ENCODE assay signal across 30 cellular contexts in genomic region chr9:37596504-37596903, GRCh38. TPM values are rescaled to one million over a fixed set of nuclear protein-coding genes. Genes with fewer than 3 reads are reported as not detected.
"Had no signal": no experiment of that assay in that cellular context is flagged by ENCODE, and none has a peak within 500 bp of the region (broad histone marks: within the 10 kb centered on the region; RNA-seq: fewer than 3 reads in every experiment).

No MANE protein-coding gene starts in this region.

- H3K9me3 ChIP-seq: adrenal gland, body of pancreas, esophagus muscularis mucosa, heart right ventricle, left ventricle myocardium inferior, spleen, tibial nerve had no signal

- H3K27me3 ChIP-seq: adrenal gland, body of pancreas, foreskin keratinocyte, tibial nerve had no signal

- H3K4me3 ChIP-seq: adrenal gland, body of pancreas, esophagus muscularis mucosa, heart right ventricle, left ventricle myocardium inferior, lung, spleen, tibial nerve had no signal

- H3K36me3 ChIP-seq: adrenal gland, esophagus muscularis mucosa, heart right ventricle, left ventricle myocardium inferior, spleen, tibial nerve had no signal

- DNase-seq: activated CD4-positive, alpha-beta memory T cell treated with anti-CD3 and anti-CD28 coated beads for 36 hours; activated CD4-positive, alpha-beta T cell treated with anti-CD3 and anti-CD28 coated beads, Interleukin-2, amount 10 ng/mL, durations not matched to agents 24 days and 14 days; activated CD8-positive, alpha-beta memory T cell treated with anti-CD3 and anti-CD28 coated beads, Interleukin-2, amount 50 U/mL, for 4 hours; activated effector memory CD4-positive, alpha-beta T cell treated with anti-CD3 and anti-CD28 coated beads, Interleukin-2, amount 50 U/mL, for 16 hours; activated naive CD4-positive, alpha-beta T cell treated with anti-CD3 and anti-CD28 coated beads for 36 hours; activated naive CD8-positive, alpha-beta T cell treated with anti-CD3 and anti-CD28 coated beads for 36 hours; activated T-cell treated with anti-CD3 and anti-CD28 coated beads, Interleukin-2, amount 50 U/mL, for 1 hour; adrenal gland; aorta; body of pancreas; cortex of kidney; effector memory CD8-positive, alpha-beta T cell; heart right ventricle; left ventricle myocardium inferior; posterior cingulate gyrus; right cardiac atrium; spleen; stimulated activated naive CD4-positive, alpha-beta T cell treated with Interleukin-2 at 50 U/mL for 16 hours; T-helper 9 cell; WERI-Rb-1 had no signal

- FAIRE-seq: TTC549 had no signal

- H3K27ac ChIP-seq: adrenal gland, body of pancreas, esophagus muscularis mucosa, foreskin keratinocyte, heart right ventricle, left ventricle myocardium inferior, spleen, tibial nerve, WERI-Rb-1 had no signal

- ATAC-seq: activated CD4-positive, CD25-positive, alpha-beta regulatory T cell treated with anti-CD3 and anti-CD28 coated beads, Interleukin-2, amount 50 U/mL, for 24 hours; body of pancreas; effector memory CD8-positive, alpha-beta T cell; foreskin keratinocyte; heart right ventricle; right cardiac atrium had no signal

RNA-seq across cellular contexts. Expression of gene FRMPD1, which starts 54.2 kb away (rescaled TPM):
- total RNA-seq: activated CD4-positive, alpha-beta memory T cell treated with anti-CD3 and anti-CD28 coated beads for 36 hours; activated CD4-positive, alpha-beta T cell treated with anti-CD3 and anti-CD28 coated beads, Interleukin-2, amount 10 ng/mL, durations not matched to agents 24 days and 14 days; activated CD8-positive, alpha-beta memory T cell treated with anti-CD3 and anti-CD28 coated beads for 36 hours; activated naive CD4-positive, alpha-beta T cell treated with anti-CD3 and anti-CD28 coated beads for 36 hours; activated naive CD8-positive, alpha-beta T cell treated with anti-CD3 and anti-CD28 coated beads for 36 hours; glomerular endothelial cell; osteoblast; ureter had no signal
- polyA plus RNA-seq: aorta had no signal
